18 cellular contexts compared by ENCODE assay signal in the genomic region with DNA sequence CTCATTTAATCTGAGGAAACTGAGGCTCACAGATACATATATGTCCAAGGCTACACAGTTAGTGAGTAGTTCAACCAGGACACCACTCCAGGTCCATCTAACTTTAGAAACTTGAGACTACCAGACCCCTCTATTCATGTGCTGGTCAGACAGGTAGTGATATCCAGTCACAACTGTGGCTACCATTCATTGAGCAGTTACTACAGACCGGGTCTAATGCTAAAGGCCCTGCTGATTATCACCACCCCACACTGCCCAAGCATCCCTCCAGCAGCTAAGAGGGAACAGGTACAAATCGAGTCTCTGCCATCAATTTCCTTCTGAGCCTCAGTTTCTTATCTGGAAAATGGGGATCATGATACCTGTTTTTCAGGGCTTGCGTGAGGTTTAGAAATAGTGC. TPM values are rescaled to one million over a fixed set of nuclear protein-coding genes. Genes with fewer than 3 reads are reported as not detected.
DNase-seq lines count a peak whose midpoint lies in the region; ATAC-seq and TF ChIP-seq lines count a peak whose summit lies in the region.
"Had no signal": no experiment of that assay in that cellular context is flagged by ENCODE, and none has a peak within 500 bp of the region (broad histone marks: within the 10 kb centered on the region; RNA-seq: fewer than 3 reads in every experiment).

No MANE protein-coding gene starts in this region.

- no peaks in the 10 kb centered on the region for H3K9me3 Mint-ChIP-seq in stimulated activated naive CD8-positive, alpha-beta T cell treated with anti-CD3 and anti-CD28 coated beads, Interleukin-15, amount 100 ng/mL, for 72 hours
- H3K9me3 Mint-ChIP-seq in central memory CD8-positive, alpha-beta T cell: no peaks in the 10 kb centered on the region
- H3K9me3 Mint-ChIP-seq in natural killer cell treated with Interleukin-12 subunit alpha and Interleukin-12 subunit beta and Interleukin-15 and Interleukin-18, amount 100 ng/mL, for 72 hours: no peaks in the 10 kb centered on the region

- H3K4me1 ChIP-seq in Karpas-422 (ENCODE audit: low read length): peaks cover 10% of the 10 kb centered on the region
- peaks cover 5 to 25% (median 15%) of the 10 kb centered on the region in 4 donors for H3K4me1 ChIP-seq in transverse colon

- TF ChIP-seq EP300 in transverse colon (IDR thresholded peaks at IDR 0.05; ENCODE audit: low read depth): no peak

- in situ Hi-C loops in transverse colon (cut with MboI; ENCODE audit: low pct_ligation_motif_present in 1 of 4, low pct_unique_long_range_greater_than_20kb in 1 of 4, low sequenced_read_pairs in 3 of 4): no loop called here

- H3K4me3 ChIP-seq in Karpas-422 (ENCODE audit: low read length): no peak overlapping the region
- no peak overlapping the region for H3K4me3 ChIP-seq in transverse colon
- H3K4me3 ChIP-seq: A549, GM23248 had no signal

- no peaks in the 10 kb centered on the region for H3K79me2 ChIP-seq in Karpas-422 (ENCODE audit: low read length)

- no peak overlapping the region for H3K4me2 ChIP-seq in Karpas-422 (ENCODE audit: low read depth, low read length, poor library complexity, severe bottlenecking)
- H3K4me2 ChIP-seq: A549 had no signal

- no peak for DNase-seq in stimulated activated naive CD8-positive, alpha-beta T cell treated with anti-CD3 and anti-CD28 coated beads, Interleukin-15, amount 100 ng/mL, for 72 hours
- no peak for DNase-seq in stimulated activated naive CD8-positive, alpha-beta T cell treated with anti-CD3 and anti-CD28 coated beads, Interleukin-15, Interleukin-2, amounts not matched to agents 100 U/mL and 50 U/mL, for 24 hours
- no peak for DNase-seq in central memory CD8-positive, alpha-beta T cell (ENCODE audit: low spot score in 2 of 2)
- no peak for DNase-seq in natural killer cell treated with Interleukin-12 subunit alpha and Interleukin-12 subunit beta and Interleukin-15 and Interleukin-18, amount 100 ng/mL, for 72 hours (ENCODE audit: low spot score)
- DNase-seq in Karpas-422 (no peak), GM19238 (ENCODE audit: insufficient read length, low spot score) (no peak), transverse colon (no peak)
- DNase-seq: DMS153, MV-4-11, NCI-H1417, NCI-H187 treated with DMSO at 0.1 percent for 48 hours, NCI-H345, NCI-H69, SHP77 had no signal

- no peak for TF ChIP-seq CTCF in transverse colon (IDR thresholded peaks at IDR 0.05)

- peaks cover 21% of the 10 kb centered on the region for H3K4me1 Mint-ChIP-seq in stimulated activated naive CD8-positive, alpha-beta T cell treated with anti-CD3 and anti-CD28 coated beads, Interleukin-15, amount 100 ng/mL, for 72 hours
- H3K4me1 Mint-ChIP-seq in central memory CD8-positive, alpha-beta T cell: peaks cover 14% of the 10 kb centered on the region
- peaks cover 0 to 14% of the 10 kb centered on the region in 2 donors for H3K4me1 Mint-ChIP-seq in natural killer cell treated with Interleukin-12 subunit alpha and Interleukin-12 subunit beta and Interleukin-15 and Interleukin-18, amount 100 ng/mL, for 72 hours (ENCODE audit: low read depth in 2 of 2)

- H4K20me1 ChIP-seq in Karpas-422 (ENCODE audit: insufficient read depth, low read depth, low read length): 0 out of 2 replicates have a peak, but pooled peaks cover 18% of the 10 kb centered on the region

- H3K9me3 ChIP-seq in Karpas-422 (ENCODE audit: low read length): no peaks in the 10 kb centered on the region
- H3K9me3 ChIP-seq in transverse colon: no peaks in the 10 kb centered on the region
- H3K9me3 ChIP-seq: A549 had no signal

- H3K9me2 ChIP-seq in Karpas-422 (replicated peaks; ENCODE audit: insufficient read depth, low read length): no peaks in the 10 kb centered on the region

- H3K27ac ChIP-seq in Karpas-422 (ENCODE audit: low read length) (no peak overlapping the region), transverse colon (no peak overlapping the region)
- H3K27ac ChIP-seq: A549, C4-2B, GM23248 had no signal

- peak overlapping the region; percentile 38 to 81 for H3K4me3 Mint-ChIP-seq in stimulated activated naive CD8-positive, alpha-beta T cell treated with anti-CD3 and anti-CD28 coated beads, Interleukin-15, amount 100 ng/mL, for 72 hours
- peak overlapping the region; percentile 70 for H3K4me3 Mint-ChIP-seq in central memory CD8-positive, alpha-beta T cell
- peak overlapping the region; percentile 53 for H3K4me3 Mint-ChIP-seq in natural killer cell treated with Interleukin-12 subunit alpha and Interleukin-12 subunit beta and Interleukin-15 and Interleukin-18, amount 100 ng/mL, for 72 hours

- H3K36me3 ChIP-seq in Karpas-422 (ENCODE audit: insufficient read depth, low read length): no peaks in the 10 kb centered on the region
- H3K36me3 ChIP-seq in transverse colon: no peaks in the 10 kb centered on the region

- H3K27ac Mint-ChIP-seq in stimulated activated naive CD8-positive, alpha-beta T cell treated with anti-CD3 and anti-CD28 coated beads, Interleukin-15, amount 100 ng/mL, for 72 hours: no peak overlapping the region
- no peak overlapping the region for H3K27ac Mint-ChIP-seq in central memory CD8-positive, alpha-beta T cell (ENCODE audit: low read depth)
- no peak overlapping the region for H3K27ac Mint-ChIP-seq in natural killer cell treated with Interleukin-12 subunit alpha and Interleukin-12 subunit beta and Interleukin-15 and Interleukin-18, amount 100 ng/mL, for 72 hours

- H3K27me3 ChIP-seq in Karpas-422 (ENCODE audit: low read length) (no peaks in the 10 kb centered on the region), transverse colon (peaks cover 54% of the 10 kb centered on the region)

- ATAC-seq in stimulated activated naive CD8-positive, alpha-beta T cell treated with anti-CD3 and anti-CD28 coated beads, Interleukin-15, amount 100 ng/mL, for 72 hours: no peak
- no peak for ATAC-seq in stimulated activated naive CD8-positive, alpha-beta T cell treated with anti-CD3 and anti-CD28 coated beads, Interleukin-15, Interleukin-2, amounts not matched to agents 100 U/mL and 50 U/mL, for 24 hours
- no peak for ATAC-seq in central memory CD8-positive, alpha-beta T cell (replicated peaks; ENCODE audit: extremely low read depth, poor library complexity, severe bottlenecking)
- ATAC-seq in natural killer cell treated with Interleukin-12 subunit alpha and Interleukin-12 subunit beta and Interleukin-15 and Interleukin-18, amount 100 ng/mL, for 72 hours: no peak
- no peak for ATAC-seq in GM19324 (IDR thresholded peaks at IDR 0.05; ENCODE audit: low FRiP score, unreplicated experiment)
- ATAC-seq: A549 had no signal

- 100% methylated on average over 1 to 3 of the region's 3 CpGs for WGBS in transverse colon (ENCODE audit: low coverage in 1 of 2), 2 donors

- peaks cover 8% of the 10 kb centered on the region for H3K36me3 Mint-ChIP-seq in central memory CD8-positive, alpha-beta T cell (ENCODE audit: insufficient read depth)
- no peaks in the 10 kb centered on the region for H3K36me3 Mint-ChIP-seq in natural killer cell treated with Interleukin-12 subunit alpha and Interleukin-12 subunit beta and Interleukin-15 and Interleukin-18, amount 100 ng/mL, for 72 hours

- H2AFZ ChIP-seq in Karpas-422 (ENCODE audit: low read length): no peak overlapping the region
- H2AFZ ChIP-seq: GM23248 had no signal

- H3K27me3 Mint-ChIP-seq in stimulated activated naive CD8-positive, alpha-beta T cell treated with anti-CD3 and anti-CD28 coated beads, Interleukin-15, amount 100 ng/mL, for 72 hours: peaks cover 98% of the 10 kb centered on the region
- peaks cover 92% of the 10 kb centered on the region for H3K27me3 Mint-ChIP-seq in central memory CD8-positive, alpha-beta T cell
- peaks cover 43 to 49% of the 10 kb centered on the region in 2 donors for H3K27me3 Mint-ChIP-seq in natural killer cell treated with Interleukin-12 subunit alpha and Interleukin-12 subunit beta and Interleukin-15 and Interleukin-18, amount 100 ng/mL, for 72 hours

- no peak for TF ChIP-seq POLR2A in transverse colon (IDR thresholded peaks at IDR 0.05)

- H3K9ac ChIP-seq in Karpas-422 (ENCODE audit: low read length): no peak overlapping the region
- H3K9ac ChIP-seq: GM23248 had no signal

- intact Hi-C loops in transverse colon (cut with DNase I; ENCODE audit: low total_unique reads): no loop called here

RNA-seq across cellular contexts. Expression of a gene that starts 5.3 kb away (rescaled TPM):
- under 1 TPM in 1 of 2 donors, not detected in 1; 0.38 TPM for total RNA-seq in natural killer cell treated with Interleukin-12 subunit alpha and Interleukin-12 subunit beta and Interleukin-15 and Interleukin-18, amount 100 ng/mL, for 72 hours
- total RNA-seq in Karpas-422 (2014; rRNA removed; shearing (Covaris generic); ENCODE audit: low replicate concordance): not detected in 2 replicates
- under 1 TPM in 2 of 4 donors, not detected in 2; 0.64 to 0.96 TPM for total RNA-seq in transverse colon
- total RNA-seq: GM23248 had no signal

RNA-seq across cellular contexts. Expression of a gene that starts 9.6 kb away (rescaled TPM):
- 1 to 10 TPM; 2.5 to 5.9 TPM for total RNA-seq in natural killer cell treated with Interleukin-12 subunit alpha and Interleukin-12 subunit beta and Interleukin-15 and Interleukin-18, amount 100 ng/mL, for 72 hours
- total RNA-seq in Karpas-422 (2014; rRNA removed; shearing (Covaris generic); ENCODE audit: low replicate concordance): 1.1 and 4.9 TPM in 2 replicates
- total RNA-seq in transverse colon: 1,000 to 10,000 TPM in 2 of 4 donors, 100 to 1,000 TPM in 2; 330 to 1,204 (median 846) TPM

RNA-seq across cellular contexts. Expression of a gene that starts 20.9 kb away (rescaled TPM):
- total RNA-seq in natural killer cell treated with Interleukin-12 subunit alpha and Interleukin-12 subunit beta and Interleukin-15 and Interleukin-18, amount 100 ng/mL, for 72 hours: not detected
- total RNA-seq in Karpas-422 (2014; rRNA removed; shearing (Covaris generic); ENCODE audit: low replicate concordance): not detected in 2 replicates
- under 1 TPM in 2 of 4 donors, not detected in 2; 0.32 to 0.55 TPM for total RNA-seq in transverse colon
- total RNA-seq: GM23248 had no signal

Comparison
In these comparisons a context has a peak if more than half of its experiments do, and no peak if none do; other contexts are left out.
1. RNA of a gene that starts 9.6 kb away (total RNA-seq): 330 to 1,204 TPM in transverse colon; 2.5 to 5.9 TPM in natural killer cell treated with Interleukin-12 subunit alpha and Interleukin-12 subunit beta and Interleukin-15 and Interleukin-18, amount 100 ng/mL, for 72 hours and 1.1 to 4.9 TPM in Karpas-422; every median in the first group is over 10 times any median in the second.
2. Peak in every context shown above with its lines, with median percentiles within 50 percentile points of each other: H3K4me3 Mint-ChIP-seq.